ENCODE assay signal across 2 cellular contexts in genomic region chr1:30657131-30658013, GRCh38.
TF ChIP-seq lines count a peak whose summit lies in the region.

No MANE protein-coding gene starts in this region.

TF ChIP-seq in K562, 482 proteins besides CTCF, POLR2A, EP300 and RAD21 (continues in another document):
- TF ChIP-seq PHTF2 (CRISPR knock-in tag; IDR thresholded peaks at IDR 0.05) (no peak), CBFA2T2 (conservative IDR thresholded peaks at IDR 0.05) (peak; percentile 46), MIER1 (IDR thresholded peaks at IDR 0.05; ENCODE audit: low read depth) (no peak), PYGO2 (tag; IDR thresholded peaks at IDR 0.05) (no peak), USF2 (CRISPR knock-in tag; IDR thresholded peaks at IDR 0.05) (peak; percentile 61), TCF15 (CRISPR knock-in tag; IDR thresholded peaks at IDR 0.05) (no peak), TRIM28 (IDR thresholded peaks at IDR 0.05) (no peak), MTA1 (IDR thresholded peaks at IDR 0.05; ENCODE audit: borderline replicate concordance) (no peak), FOXO4 (CRISPR knock-in tag; IDR thresholded peaks at IDR 0.05) (no peak), PTTG1 (tag; IDR thresholded peaks at IDR 0.05; ENCODE audit: low read depth) (no peak), HNRNPH1 (optimal IDR thresholded peaks at IDR 0.05; ENCODE audit: low read depth, low read length) (no peak), RBM22 (IDR thresholded peaks at IDR 0.05; ENCODE audit: low read depth, low read length, poor library complexity, severe bottlenecking) (no peak), RFX5 (IDR thresholded peaks at IDR 0.05; ENCODE audit: low read depth, low read length) (no peak), CBX8 (IDR thresholded peaks at IDR 0.05; ENCODE audit: borderline replicate concordance, extremely low read depth, low read depth, low read length, poor library complexity, severe bottlenecking) (no peak), CBX3 (IDR thresholded peaks at IDR 0.05; ENCODE audit: borderline replicate concordance in 1 of 2, low read length in 2 of 2) (no peak), SIX5 (IDR thresholded peaks at IDR 0.05; ENCODE audit: borderline replicate concordance in 1 of 2, insufficient read depth in 1 of 2, low read depth in 1 of 2, low read length in 2 of 2) (no peak), PML (IDR thresholded peaks at IDR 0.05; ENCODE audit: low read length) (no peak), RAD51 (IDR thresholded peaks at IDR 0.05; ENCODE audit: borderline replicate concordance, low read depth) (peak; percentile 74; the same call in 1 of the 2 replicates), USF1 (CRISPR knock-in tag; IDR thresholded peaks at IDR 0.05) (peak; percentile 67), ARID3B (CRISPR knock-in tag; IDR thresholded peaks at IDR 0.05; ENCODE audit: borderline replicate concordance) (no peak), ATF2 (CRISPR knock-in tag; IDR thresholded peaks at IDR 0.05) (no peak), TFE3 (CRISPR knock-in tag; IDR thresholded peaks at IDR 0.05) (peak; percentile 88), TOE1 (IDR thresholded peaks at IDR 0.05; ENCODE audit: borderline replicate concordance) (0 out of 2 replicates have a peak, but pooled peaks have one; percentile 34), TOE1 (CRISPR knock-in tag; IDR thresholded peaks at IDR 0.05; ENCODE audit: borderline replicate concordance, low read depth) (no peak), ZNF561 (CRISPR knock-in tag; conservative IDR thresholded peaks at IDR 0.05) (no peak), FOXK1 (CRISPR knock-in tag; IDR thresholded peaks at IDR 0.05; ENCODE audit: borderline replicate concordance) (no peak)

TF ChIP-seq in HepG2, 621 proteins besides CTCF, POLR2A, EP300 and RAD21:
- TF ChIP-seq USF2 (IDR thresholded peaks at IDR 0.05; ENCODE audit: low read depth, low read length) (peak; percentile 49; the same call in 1 of the 2 replicates), USF2 (CRISPR knock-in tag; IDR thresholded peaks at IDR 0.05; ENCODE audit: borderline replicate concordance) (no peak), RAD51 (IDR thresholded peaks at IDR 0.05; ENCODE audit: borderline replicate concordance) (peak; percentile 84), ZNF563 (CRISPR knock-in tag; IDR thresholded peaks at IDR 0.05) (no peak), ZNF710 (CRISPR knock-in tag; IDR thresholded peaks at IDR 0.05; ENCODE audit: borderline replicate concordance) (no peak), PHB2 (IDR thresholded peaks at IDR 0.05; ENCODE audit: partially characterized antibody) (no peak), ESRRA (CRISPR knock-in tag; IDR thresholded peaks at IDR 0.05; ENCODE audit: low read depth) (no peak), KDM4B (CRISPR knock-in tag; IDR thresholded peaks at IDR 0.05) (no peak), ZNF138 (CRISPR knock-in tag; IDR thresholded peaks at IDR 0.05; ENCODE audit: low read depth) (no peak), THYN1 (CRISPR knock-in tag; IDR thresholded peaks at IDR 0.05; ENCODE audit: borderline replicate concordance, low read depth) (no peak), KLF15 (CRISPR knock-in tag; IDR thresholded peaks at IDR 0.05; ENCODE audit: borderline replicate concordance) (no peak), ATAD3A (CRISPR knock-in tag; IDR thresholded peaks at IDR 0.05) (no peak)
